Comparison of ENCODE assay signal across 8 cellular contexts in the genomic region with DNA sequence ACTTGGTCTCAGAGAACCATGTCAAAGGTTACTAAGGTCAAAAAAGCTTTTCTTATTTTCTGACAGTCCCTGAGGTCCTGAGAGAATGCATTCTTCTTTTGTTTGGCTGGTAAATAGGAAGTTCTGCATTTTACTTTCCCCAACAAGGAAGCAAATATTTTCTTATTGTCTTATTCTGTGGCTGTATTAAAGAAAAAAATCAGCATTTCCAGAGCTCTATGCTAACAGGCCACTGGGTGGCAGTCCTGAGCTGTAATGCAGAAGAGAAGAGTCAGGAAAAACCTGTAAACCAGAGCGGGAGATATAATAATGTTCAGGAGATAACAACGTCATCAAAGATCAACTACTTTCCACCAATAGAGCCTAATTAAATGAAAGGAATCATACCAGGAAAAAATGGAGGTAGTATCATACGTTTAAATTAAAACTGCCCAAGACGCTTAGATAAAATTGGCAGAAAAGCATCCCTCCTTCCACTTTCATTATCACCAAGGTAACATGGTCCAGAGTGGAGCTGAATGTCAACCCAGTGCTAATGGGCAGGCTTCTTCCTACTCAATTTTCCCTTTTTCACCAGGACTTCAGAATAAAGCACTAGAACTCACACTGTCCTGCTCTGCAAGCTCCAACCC. TPM values are rescaled to one million over a fixed set of nuclear protein-coding genes. Genes with fewer than 3 reads are reported as not detected.
A peak's percentile ranks its signal among the peaks of the same experiment; 100 is the strongest.
DNase-seq lines count a peak whose midpoint lies in the region; ATAC-seq and TF ChIP-seq lines count a peak whose summit lies in the region.

No MANE protein-coding gene starts in this region.

- H3K27me3 Mint-ChIP-seq in activated T-cell treated with anti-CD3 and anti-CD28 coated beads, Interleukin-2, amount 50 U/mL, for 4 hours (ENCODE audit: low read depth): peaks cover 6% of the 10 kb centered on the region

- H3K14ac ChIP-seq in neuronal stem cell (ENCODE audit: low read length): no peak overlapping the region

- peak overlapping the region; percentile 60; the same call in 1 of the 2 replicates for H2AFZ ChIP-seq in KMS-11 (ENCODE audit: low read depth)
- H2AFZ ChIP-seq in fibroblast of lung (ENCODE audit: low read length): peak overlapping the region; percentile 63
- peak overlapping the region; percentile 32 for H2AFZ ChIP-seq in neuronal stem cell (ENCODE audit: low read length)

- no peak for ATAC-seq in Panc1
- peak; percentile 43 to 57 for ATAC-seq in activated T-cell treated with anti-CD3 and anti-CD28 coated beads, Interleukin-2, amount 50 U/mL, for 4 hours
- ATAC-seq in GM21381 (IDR thresholded peaks at IDR 0.05; ENCODE audit: unreplicated experiment): no peak

- no peak overlapping the region for H2BK5ac ChIP-seq in neuronal stem cell (ENCODE audit: low read length)

- H3K79me2 ChIP-seq in KMS-11 (ENCODE audit: insufficient read depth, low read depth) (no peaks in the 10 kb centered on the region), fibroblast of lung (ENCODE audit: control insufficient read depth, insufficient read depth, low read length) (no peaks in the 10 kb centered on the region)

- H3K36me3 ChIP-seq in KMS-11 (ENCODE audit: insufficient read depth) (no peaks in the 10 kb centered on the region), Panc1 (ENCODE audit: control insufficient read depth, insufficient read depth, low read length) (no peaks in the 10 kb centered on the region), fibroblast of lung (ENCODE audit: control insufficient read depth, insufficient read depth, low read length) (no peaks in the 10 kb centered on the region), neuronal stem cell (replicated peaks in 1 of 2; ENCODE audit: control insufficient read depth in 2 of 2, insufficient read depth in 2 of 2, low read length in 2 of 2) (no peaks in the 10 kb centered on the region)

- POLR2A ChIA-PET in Panc1 (lab: Charles Lee): no interaction called here

- no CpG with 5 or more reads among the region's 4 CpGs for WGBS in neuronal stem cell (ENCODE audit: extremely low coverage in 2 of 2, insufficient read length in 2 of 2, insufficient replicate concordance in 1 of 2), 2 donors

- no peak overlapping the region for H3K4me3 ChIP-seq in KMS-11 (IDR thresholded peaks at IDR 0.05; ENCODE audit: insufficient read depth, low read depth, low read length)
- no peak overlapping the region for H3K4me3 ChIP-seq in Panc1 (ENCODE audit: low read depth in 2 of 2, low read length in 2 of 2)
- peak overlapping the region; percentile 37 to 52 (median 39) for H3K4me3 ChIP-seq in fibroblast of lung (replicated peaks in 1 of 4; ENCODE audit: control extremely low read depth in 1 of 4, insufficient read depth in 1 of 4, low read depth in 3 of 4, low read length in 4 of 4)
- H3K4me3 ChIP-seq in neuronal stem cell (ENCODE audit: low read length in 2 of 2): no peak overlapping the region

- H2AK5ac ChIP-seq in neuronal stem cell (ENCODE audit: low read depth, low read length): no peak overlapping the region

- DNase-seq in EL: peak; percentile 77
- peak; percentile 45 for DNase-seq in Panc1 (ENCODE audit: low read depth, low spot score)
- DNase-seq in activated T-cell treated with anti-CD3 and anti-CD28 coated beads, Interleukin-2, amount 50 U/mL, for 4 hours: peak; percentile 63
- DNase-seq in fibroblast of lung (ENCODE audit: low read depth in 2 of 2): peak; percentile 57 to 78
- peak; percentile 66 for DNase-seq in neuronal stem cell (ENCODE audit: low spot score)
- DNase-seq in stromal cell of bone marrow (ENCODE audit: low read depth): peak; percentile 55

- H3K79me1 ChIP-seq in neuronal stem cell (ENCODE audit: low read depth, low read length): no peaks in the 10 kb centered on the region

- in situ Hi-C loops in Panc1 (cut with HindIII; ENCODE audit: low pct_unique_long_range_greater_than_20kb, low sequenced_read_pairs): no loop called here

- peaks cover 9% of the 10 kb centered on the region for H3K4me1 ChIP-seq in KMS-11 (ENCODE audit: low read depth, poor library complexity, severe bottlenecking)
- H3K4me1 ChIP-seq in Panc1 (ENCODE audit: control insufficient read depth, insufficient read depth, low read length): no peaks in the 10 kb centered on the region; the same call in none of the 2 replicates
- no peaks in the 10 kb centered on the region for H3K4me1 ChIP-seq in fibroblast of lung (ENCODE audit: control insufficient read depth, extremely low read depth, insufficient read depth, low read length)
- peaks cover 1 to 17% of the 10 kb centered on the region in 2 donors for H3K4me1 ChIP-seq in neuronal stem cell (ENCODE audit: control insufficient read depth in 2 of 2, insufficient read depth in 1 of 2, low read depth in 1 of 2, low read length in 2 of 2)

- no peak overlapping the region for H4K8ac ChIP-seq in neuronal stem cell (ENCODE audit: low read depth, low read length)

- no peak overlapping the region for H2BK120ac ChIP-seq in neuronal stem cell (ENCODE audit: low read depth, low read length)

- H3K18ac ChIP-seq in neuronal stem cell (ENCODE audit: low read length): no peak overlapping the region

- H4K91ac ChIP-seq in neuronal stem cell (ENCODE audit: low read depth, low read length, poor library complexity): no peak overlapping the region

- H3K27me3 ChIP-seq in KMS-11 (ENCODE audit: insufficient read depth, low read depth) (no peaks in the 10 kb centered on the region), Panc1 (ENCODE audit: control insufficient read depth, insufficient read depth, low read length) (no peaks in the 10 kb centered on the region; the same call in 1 of the 2 replicates), fibroblast of lung (ENCODE audit: control insufficient read depth, insufficient read depth, low read length) (no peaks in the 10 kb centered on the region), neuronal stem cell (ENCODE audit: control insufficient read depth in 3 of 3, insufficient read depth in 3 of 3, low read depth in 1 of 3, low read length in 3 of 3) (no peaks in the 10 kb centered on the region)

- no peak overlapping the region for H3K4ac ChIP-seq in neuronal stem cell (ENCODE audit: low read length)

- intact Hi-C loops in Panc1 (cut with micrococcal nuclease; ENCODE audit: unreplicated experiment): loop anchor here (1.0 to 2.0 kb wide), 3 partner anchors 267 to 379 kb away; no protein-coding TSS in a partner anchor

- H4K20me1 ChIP-seq in KMS-11 (ENCODE audit: insufficient read depth) (no peaks in the 10 kb centered on the region), fibroblast of lung (ENCODE audit: control insufficient read depth, extremely low read depth, insufficient read depth, low read length) (no peaks in the 10 kb centered on the region)

- peak overlapping the region; percentile 39 for H3K4me3 Mint-ChIP-seq in activated T-cell treated with anti-CD3 and anti-CD28 coated beads, Interleukin-2, amount 50 U/mL, for 4 hours

- H2BK15ac ChIP-seq in neuronal stem cell (ENCODE audit: low read length): no peak overlapping the region

- no peak overlapping the region for H3K27ac ChIP-seq in KMS-11
- H3K27ac ChIP-seq in Panc1 (ENCODE audit: low read length): no peak overlapping the region
- H3K27ac ChIP-seq in fibroblast of lung (ENCODE audit: insufficient read depth, low read length): no peak overlapping the region
- no peak overlapping the region for H3K27ac ChIP-seq in neuronal stem cell (replicated peaks; ENCODE audit: low read length)

- CTCF ChIA-PET in Panc1 (lab: Charles Lee): interaction anchor here (0.5 to 1.3 kb wide), 9 partner anchors 42 to 709 kb away, joined by 3 to 6 read pairs (median 4); no protein-coding TSS in a partner anchor

- H3K4me2 ChIP-seq in KMS-11 (peak overlapping the region; percentile 54), fibroblast of lung (ENCODE audit: extremely low read depth, insufficient read depth, low read length) (peak overlapping the region; percentile 70), neuronal stem cell (ENCODE audit: insufficient read depth, low read length, poor library complexity, severe bottlenecking) (no peak overlapping the region)

- no peaks in the 10 kb centered on the region for H3K9me3 Mint-ChIP-seq in activated T-cell treated with anti-CD3 and anti-CD28 coated beads, Interleukin-2, amount 50 U/mL, for 4 hours

- no peaks in the 10 kb centered on the region for H3K36me3 Mint-ChIP-seq in activated T-cell treated with anti-CD3 and anti-CD28 coated beads, Interleukin-2, amount 50 U/mL, for 4 hours (ENCODE audit: insufficient read depth)

- H2BK12ac ChIP-seq in neuronal stem cell (ENCODE audit: low read length): no peak overlapping the region

- no peak overlapping the region for H3K9ac ChIP-seq in KMS-11
- H3K9ac ChIP-seq in fibroblast of lung (ENCODE audit: insufficient read depth, low read length): no peak overlapping the region
- no peak overlapping the region for H3K9ac ChIP-seq in neuronal stem cell (ENCODE audit: low read depth, low read length, poor library complexity)

- TF ChIP-seq CTCF in KMS-11 (conservative IDR thresholded peaks at IDR 0.05; ENCODE audit: low read depth, low read length) (peak; percentile 96), Panc1 (IDR thresholded peaks at IDR 0.05) (peak; percentile 84), fibroblast of lung (conservative IDR thresholded peaks at IDR 0.05 in 1 of 2, IDR thresholded peaks at IDR 0.05 in 1 of 2; ENCODE audit: low read depth in 1 of 2, low read length in 2 of 2) (peak; percentile 90 to 95)

- no peak overlapping the region for H3K23ac ChIP-seq in neuronal stem cell (ENCODE audit: low read depth, low read length, poor library complexity)

- no peaks in the 10 kb centered on the region for H3K9me3 ChIP-seq in Panc1 (ENCODE audit: control insufficient read depth, insufficient read depth, low read depth, low read length)
- H3K9me3 ChIP-seq in fibroblast of lung (ENCODE audit: control insufficient read depth, insufficient read depth, low read depth, low read length): no peaks in the 10 kb centered on the region
- H3K9me3 ChIP-seq in neuronal stem cell (replicated peaks in 1 of 2; ENCODE audit: control insufficient read depth in 2 of 2, insufficient read depth in 1 of 2, low read depth in 1 of 2, low read length in 2 of 2): no peaks in the 10 kb centered on the region

- no TSS peak for BruUV-seq in Panc1 (replicated peaks; lab: Mats Ljungman, UMichigan)

- peaks cover 7% of the 10 kb centered on the region for H3K4me1 Mint-ChIP-seq in activated T-cell treated with anti-CD3 and anti-CD28 coated beads, Interleukin-2, amount 50 U/mL, for 4 hours (ENCODE audit: low read depth)

RNA-seq across cellular contexts. Expression of a gene that starts 55.6 kb away (rescaled TPM):
- total RNA-seq in Panc1 (2021; ENCODE audit: unreplicated experiment): 4.0 TPM
- 0.93 TPM for polyA plus RNA-seq in Panc1 (2012; ENCODE audit: insufficient read length)
- total RNA-seq in activated T-cell treated with anti-CD3 and anti-CD28 coated beads, Interleukin-2, amount 50 U/mL, for 4 hours: 1 to 10 TPM; 1.2 to 1.9 (median 1.2) TPM
- total RNA-seq in fibroblast of lung: 10.2 and 10.5 TPM in 2 replicates
- 7.0 and 12.5 TPM in 2 replicates for polyA plus RNA-seq in fibroblast of lung
- 8.9 and 15.2 TPM in 2 replicates for polyA plus RNA-seq in fibroblast of lung (2012)
- 2.3 and 6.6 TPM in 2 replicates for polyA minus RNA-seq in fibroblast of lung (ENCODE audit: low replicate concordance)
- 4.4 TPM for polyA plus RNA-seq in neuronal stem cell (2013, experiment 1 of 2)
- polyA plus RNA-seq in neuronal stem cell (2013, experiment 2 of 2): 4.0 TPM

Comparison
In these comparisons a context has a peak if more than half of its experiments do, and no peak if none do; other contexts are left out.
1. H3K4me3 ChIP-seq: peak in fibroblast of lung (4 of 4); none in KMS-11 (single experiment), Panc1 (0 of 2) and neuronal stem cell (0 of 2).
2. ATAC-seq: peak in activated T-cell treated with anti-CD3 and anti-CD28 coated beads, Interleukin-2, amount 50 U/mL, for 4 hours (2 of 2); none in Panc1 (single experiment) and GM21381 (single experiment).
3. Peak in every context shown above with its lines, with median percentiles within 50 percentile points of each other: DNase-seq, H2AFZ ChIP-seq and CTCF ChIP-seq.